In genomic region chr1:26478159-26478558, GRCh38 we compare ENCODE assay signal across 18 cellular contexts.
"Had no signal": no experiment of that assay in that cellular context is flagged by ENCODE, and none has a peak within 500 bp of the region (broad histone marks: within the 10 kb centered on the region; RNA-seq: fewer than 3 reads in every experiment).

No MANE protein-coding gene starts in this region.

- H3K27me3 Mint-ChIP-seq: activated CD4-positive, alpha-beta T cell treated with anti-CD3 and anti-CD28 coated beads for 36 hours; activated naive CD8-positive, alpha-beta T cell treated with anti-CD3 and anti-CD28 coated beads for 36 hours had no signal

- DNase-seq: activated CD4-positive, alpha-beta T cell treated with anti-CD3 and anti-CD28 coated beads for 36 hours; activated CD4-positive, alpha-beta T cell treated with anti-CD3 and anti-CD28 coated beads, Interleukin-2, amount 50 U/mL, for 48 hours; activated gamma-delta T cell treated with Interleukin-2 at 50 U/mL for 16 hours; activated naive CD8-positive, alpha-beta T cell treated with anti-CD3 and anti-CD28 coated beads for 36 hours; amniotic stem cell; dermis blood vessel endothelial cell; effector memory CD4-positive, alpha-beta T cell; esophagus squamous epithelium; immature natural killer cell; kidney glomerular epithelial cell; left ventricle myocardium inferior; mammary epithelial cell; midbrain; occipital lobe; retina; stomach; trophoblast cell had no signal

- H3K9me3 Mint-ChIP-seq: activated naive CD8-positive, alpha-beta T cell treated with anti-CD3 and anti-CD28 coated beads for 36 hours; immature natural killer cell; nephron had no signal

- ATAC-seq: activated CD4-positive, alpha-beta T cell treated with anti-CD3 and anti-CD28 coated beads for 36 hours had no signal

- H3K4me3 Mint-ChIP-seq: activated CD4-positive, alpha-beta T cell treated with anti-CD3 and anti-CD28 coated beads for 36 hours; activated naive CD8-positive, alpha-beta T cell treated with anti-CD3 and anti-CD28 coated beads for 36 hours; immature natural killer cell had no signal
